In genomic region chr19:55146078-55146647, GRCh38 we compare ENCODE assay signal across 9 cellular contexts. TPM values are rescaled to one million over a fixed set of nuclear protein-coding genes. Genes with fewer than 3 reads are reported as not detected.
DNase-seq lines count a peak whose midpoint lies in the region; ATAC-seq, FAIRE-seq and TF ChIP-seq lines count a peak whose summit lies in the region.
"Had no signal": no experiment of that assay in that cellular context is flagged by ENCODE, and none has a peak within 500 bp of the region (broad histone marks: within the 10 kb centered on the region; RNA-seq: fewer than 3 reads in every experiment).

No MANE protein-coding gene starts in this region.

- H3K9me3 ChIP-seq in PC-9 (ENCODE audit: insufficient read depth, low read depth): no peaks in the 10 kb centered on the region
- no peaks in the 10 kb centered on the region for H3K9me3 ChIP-seq in body of pancreas

- BruUV-seq in PC-9 (replicated peaks; lab: Mats Ljungman, UMichigan): no TSS peak

- no peak for FAIRE-seq in HTR-8/SVneo (lab: Jason Lieb, UNC)
- no peak for FAIRE-seq in urothelium cell line (lab: Jason Lieb, UNC)

- 1 to 4% methylated on average over 6 to 33 of the region's 38 CpGs for WGBS in body of pancreas, 2 donors

- no peak overlapping the region for H3K27ac ChIP-seq in PC-9
- no peak overlapping the region for H3K27ac ChIP-seq in body of pancreas

- peak overlapping the region; percentile 67 for H3K4me3 ChIP-seq in PC-9
- no peak overlapping the region for H3K4me3 ChIP-seq in fibroblast of pulmonary artery (replicated peaks; ENCODE audit: low read depth, low read length)
- H3K4me3 ChIP-seq in body of pancreas: no peak overlapping the region

- TF ChIP-seq CTCF in PC-9 (conservative IDR thresholded peaks at IDR 0.05): peak; percentile 98
- peak; percentile 54 for TF ChIP-seq CTCF in fibroblast of pulmonary artery (IDR thresholded peaks at IDR 0.05; ENCODE audit: low read length, missing control alignments)
- TF ChIP-seq CTCF in body of pancreas (IDR thresholded peaks at IDR 0.05): peak in 3 of 7 experiments; percentile 11 to 12 (median 12)

- H3K4me2 ChIP-seq in PC-9: peak overlapping the region; percentile 80

- H3K9me2 ChIP-seq in PC-9 (ENCODE audit: insufficient read depth): no peaks in the 10 kb centered on the region

- CTCF ChIA-PET in PC-9 (lab: Charles Lee): interaction anchor here (0.6 to 2.9 kb wide), 12 partner anchors 10 to 716 kb away, joined by 3 to 47 read pairs (median 6); partner anchors contain the start of genes DNAAF3 and PPP6R1

- TF ChIP-seq POLR2A in body of pancreas (IDR thresholded peaks at IDR 0.05): no peak

- peak; percentile 28 for DNase-seq in DMS53 treated with DMSO at 0.1 percent for 48 hours (lab: John Stamatoyannopoulos, UW; ENCODE audit: unreplicated experiment)
- DNase-seq in HTR-8/SVneo (ENCODE audit: insufficient read length, low spot score): peak; percentile 79
- peak; percentile 59 to 83 for DNase-seq in PC-9
- DNase-seq in fibroblast of pulmonary artery (ENCODE audit: low read depth): peak; percentile 24
- DNase-seq in urothelium cell line (ENCODE audit: low spot score): peak; percentile 87
- DNase-seq in medulla oblongata (ENCODE audit: extremely low spot score): no peak
- no peak for DNase-seq in body of pancreas
- DNase-seq in Right ventricle myocardium inferior (ENCODE audit: missing footprints): no peak
- DNase-seq: activated B cell treated with CpG ODN at 0.5 μM for 24 hours had no signal

- ATAC-seq in body of pancreas (no peak), Right ventricle myocardium inferior (no peak)

- no peaks in the 10 kb centered on the region for H4K20me1 ChIP-seq in PC-9 (ENCODE audit: insufficient read depth)

- POLR2A ChIA-PET in PC-9 (lab: Charles Lee; ENCODE audit: unreplicated experiment): interaction anchor here (0.5 to 1.5 kb wide), 14 partner anchors 14 to 406 kb away, joined by 3 to 20 read pairs (median 6); partner anchors contain the start of genes HSPBP1, PPP1R12C and UBE2S

- no peaks in the 10 kb centered on the region for H3K79me2 ChIP-seq in PC-9 (ENCODE audit: low read depth)

- H3K36me3 ChIP-seq in PC-9 (ENCODE audit: low read depth) (no peaks in the 10 kb centered on the region), body of pancreas (replicated peaks in 1 of 2; ENCODE audit: insufficient read depth in 1 of 2, low read depth in 2 of 2) (no peaks in the 10 kb centered on the region)

- H3K27me3 ChIP-seq in PC-9 (ENCODE audit: insufficient read depth, low read depth): peaks cover 4% of the 10 kb centered on the region; the same call in 1 of the 2 replicates
- H3K27me3 ChIP-seq in body of pancreas: peaks cover 0 to 22% of the 10 kb centered on the region in 2 donors

- peak overlapping the region; percentile 69; the same call in 1 of the 2 replicates for H2AFZ ChIP-seq in PC-9

- H3F3A ChIP-seq in PC-9 (ENCODE audit: insufficient read depth, low read depth): peaks cover 12% of the 10 kb centered on the region; the same call in 1 of the 2 replicates

- H3K4me1 ChIP-seq in PC-9 (replicated peaks; ENCODE audit: insufficient read depth): peaks cover 20% of the 10 kb centered on the region; the same call in 1 of the 2 replicates
- H3K4me1 ChIP-seq in body of pancreas: peaks cover 8% of the 10 kb centered on the region

- intact Hi-C loops in PC-9 (cut with micrococcal nuclease; ENCODE audit: unreplicated experiment) (loop anchor here (1.0 to 10.0 kb wide), 3 partner anchors 14 to 329 kb away; partner anchors contain the start of gene ZNF628), body of pancreas (cut with DNase I) (no loop called here), Right ventricle myocardium inferior (cut with DNase I) (loop anchor here (10.0 kb wide), 1 partner anchor 479 kb away; the partner anchor contains the start of gene ZNF784)

RNA-seq across cellular contexts. Expression of gene TNNT1, which starts 2.8 kb away (rescaled TPM):
- total RNA-seq in PC-9 (2021): 228 and 266 TPM in 2 replicates
- not detected for total RNA-seq in body of pancreas
- 66.0 TPM for total RNA-seq in Right ventricle myocardium inferior
- total RNA-seq: activated B cell treated with CpG ODN at 0.5 μM for 24 hours had no signal

RNA-seq across cellular contexts. Expression of gene TNNI3, which starts 11.4 kb away (rescaled TPM):
- total RNA-seq in PC-9 (2021): 13.7 and 18.2 TPM in 2 replicates
- not detected for total RNA-seq in body of pancreas
- 4,708 TPM for total RNA-seq in Right ventricle myocardium inferior
- total RNA-seq: activated B cell treated with CpG ODN at 0.5 μM for 24 hours had no signal

RNA-seq across cellular contexts. Expression of gene DNAAF3, which starts 20.2 kb away (rescaled TPM):
- total RNA-seq in PC-9 (2021): 51.8 and 76.6 TPM in 2 replicates
- total RNA-seq in body of pancreas: 1 to 10 TPM; 1.6 TPM
- 0.73 TPM for total RNA-seq in Right ventricle myocardium inferior
- total RNA-seq: activated B cell treated with CpG ODN at 0.5 μM for 24 hours had no signal

RNA-seq across cellular contexts. Expression of gene PPP1R12C, which starts 28.7 kb away (rescaled TPM):
- total RNA-seq in PC-9 (2021): 110 and 114 TPM in 2 replicates
- total RNA-seq in body of pancreas: 100 to 1,000 TPM in 1 of 2 donors, 10 to 100 TPM in 1; 81.2 to 135 TPM
- 140 TPM for total RNA-seq in Right ventricle myocardium inferior

RNA-seq across cellular contexts. Expression of gene SYT5, which starts 33.9 kb away (rescaled TPM):
- total RNA-seq in PC-9 (2021) (1.3 and 2.8 TPM in 2 replicates), body of pancreas (under 1 TPM in 1 of 2 donors, not detected in 1; 0.26 TPM), Right ventricle myocardium inferior (not detected)
- total RNA-seq: activated B cell treated with CpG ODN at 0.5 μM for 24 hours had no signal

Comparison
In these comparisons a context has a peak if more than half of its experiments do, and no peak if none do; other contexts are left out.
1. DNase-seq: peak in DMS53 treated with DMSO at 0.1 percent for 48 hours (single experiment), HTR-8/SVneo (single experiment), PC-9 (2 of 2), fibroblast of pulmonary artery (single experiment) and urothelium cell line (single experiment); none in medulla oblongata (single experiment), body of pancreas (0 of 4) and Right ventricle myocardium inferior (single experiment).
2. RNA of gene TNNT1, which starts 2.8 kb away (total RNA-seq): 228 to 266 TPM in PC-9 and 66.0 TPM in Right ventricle myocardium inferior (single experiment); not detected in body of pancreas; every median in the first group is over 10 times any median in the second.
3. RNA of gene TNNI3, which starts 11.4 kb away (total RNA-seq): 4,708 TPM in Right ventricle myocardium inferior (single experiment); 13.7 to 18.2 TPM in PC-9 and not detected in body of pancreas; every median in the first group is over 100 times any median in the second.
4. RNA of gene DNAAF3, which starts 20.2 kb away (total RNA-seq): 51.8 to 76.6 TPM in PC-9; 1.6 TPM in body of pancreas and 0.73 TPM in Right ventricle myocardium inferior (single experiment); every median in the first group is over 10 times any median in the second.